In genomic region chr10:34002896-34003295, GRCh38 we compare ENCODE assay signal across 2 cellular contexts.
TF ChIP-seq lines count a peak whose summit lies in the region.

No MANE protein-coding gene starts in this region.

TF ChIP-seq in GM23338, 12 proteins besides CTCF, POLR2A, EP300 and RAD21 (continued from another document):
- TF ChIP-seq ZNF114 (CRISPR knock-in tag; IDR thresholded peaks at IDR 0.05) = no peak
- no peak for TF ChIP-seq EZH2 (IDR thresholded peaks at IDR 0.05; ENCODE audit: low read depth, unreplicated experiment)
- no peak for TF ChIP-seq ZNF462 (CRISPR knock-in tag; IDR thresholded peaks at IDR 0.05)
- TF ChIP-seq ETS1 (IDR thresholded peaks at IDR 0.05) = no peak
TF ChIP-seq in GM23338: peak in this region for 0.

TF ChIP-seq in GM12878, 131 proteins besides CTCF, POLR2A, EP300 and RAD21:
- TF ChIP-seq TBL1XR1 (IDR thresholded peaks at IDR 0.05; ENCODE audit: low read depth, low read length) = no peak
- TF ChIP-seq SREBF2 (IDR thresholded peaks at IDR 0.05; ENCODE audit: low read length) = no peak
- TF ChIP-seq IRF4 (IDR thresholded peaks at IDR 0.05; ENCODE audit: low read depth, low read length) = no peak
- TF ChIP-seq BCL3 (IDR thresholded peaks at IDR 0.05; ENCODE audit: borderline replicate concordance, insufficient read depth, low read depth, low read length, poor library complexity, severe bottlenecking) = no peak
- no peak for TF ChIP-seq MXI1 (IDR thresholded peaks at IDR 0.05; ENCODE audit: low read depth, low read length)
- no peak for TF ChIP-seq STAT3 (IDR thresholded peaks at IDR 0.05; ENCODE audit: low read depth, low read length)
- no peak for TF ChIP-seq BCLAF1 (IDR thresholded peaks at IDR 0.05)
- no peak for TF ChIP-seq WRNIP1 (IDR thresholded peaks at IDR 0.05; ENCODE audit: borderline replicate concordance, low read depth, low read length)
- no peak for TF ChIP-seq CBX3 (IDR thresholded peaks at IDR 0.05; ENCODE audit: borderline replicate concordance, low read depth)
- TF ChIP-seq NFIC (IDR thresholded peaks at IDR 0.05; ENCODE audit: low read depth, low read length) = no peak
TF ChIP-seq in GM12878: peak in this region for 0.
